7 cellular contexts compared by ENCODE assay signal in the genomic region with DNA sequence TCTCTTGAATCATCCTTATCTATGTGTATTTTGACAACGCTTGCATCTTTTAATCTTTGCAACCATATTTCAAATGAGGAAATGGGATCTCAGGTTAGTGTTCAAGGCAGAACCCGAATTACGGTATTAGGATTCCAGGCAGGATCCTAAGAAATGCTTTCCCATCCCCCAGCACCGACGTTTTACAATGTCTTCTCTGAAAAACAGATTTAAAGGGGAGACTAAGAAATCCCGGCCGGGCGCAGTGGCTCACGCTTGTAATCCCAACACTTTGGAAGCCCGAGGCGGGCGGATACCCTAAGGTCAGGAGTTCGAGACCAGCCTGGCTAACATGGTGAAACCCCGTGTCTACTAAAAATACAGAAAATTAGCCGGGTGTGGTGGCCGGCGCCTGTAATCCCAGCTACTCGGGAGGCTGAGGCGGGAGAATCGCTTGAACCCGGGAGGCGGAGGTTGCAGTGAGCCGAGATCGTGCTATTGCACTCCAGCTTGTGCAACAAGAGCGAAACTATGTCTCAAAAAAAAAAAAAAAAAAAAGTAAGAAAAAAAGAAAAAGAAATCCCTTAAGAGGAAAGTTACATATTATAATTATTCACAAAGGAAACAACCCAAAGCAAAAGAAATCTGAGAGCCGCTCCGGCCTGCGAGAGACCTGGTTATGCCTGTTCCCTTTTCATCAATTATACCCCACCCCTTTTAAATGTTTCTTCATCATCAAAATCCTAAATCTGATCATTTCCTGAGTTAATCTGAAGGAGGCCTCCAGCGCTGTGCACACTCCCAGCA. TPM values are rescaled to one million over a fixed set of nuclear protein-coding genes. Genes with fewer than 3 reads are reported as not detected.
DNase-seq lines count a peak whose midpoint lies in the region; ATAC-seq, FAIRE-seq and TF ChIP-seq lines count a peak whose summit lies in the region.

No MANE protein-coding gene starts in this region.

- H3K4me3 ChIP-seq in Karpas-422 (ENCODE audit: low read length) (peak overlapping the region; percentile 91), H1 (ENCODE audit: extremely low read depth in 1 of 4, insufficient read depth in 2 of 4, low read depth in 3 of 4, low read length in 4 of 4) (peak overlapping the region; percentile 55 to 91 (median 64)), neuron (ENCODE audit: low read length) (peak overlapping the region; percentile 66)

- no peak for FAIRE-seq in H1 (lab: Jason Lieb, UNC)

- no peak for TF ChIP-seq RAD21 in H1 (IDR thresholded peaks at IDR 0.05 in 1 of 2, conservative IDR thresholded peaks at IDR 0.05 in 1 of 2; ENCODE audit: low read depth in 2 of 2, low read length in 2 of 2)

- ATAC-seq in GM18511 (IDR thresholded peaks at IDR 0.05; ENCODE audit: unreplicated experiment) (peak; percentile 21), GM21576 (IDR thresholded peaks at IDR 0.05; ENCODE audit: unreplicated experiment) (no peak)

- no peaks in the 10 kb centered on the region for H4K20me1 ChIP-seq in Karpas-422 (ENCODE audit: insufficient read depth, low read depth, low read length)
- H4K20me1 ChIP-seq in H1 (replicated peaks in 1 of 2; ENCODE audit: control insufficient read depth in 1 of 2, insufficient read depth in 2 of 2, low read length in 2 of 2) = no peaks in the 10 kb centered on the region

- peak overlapping the region; percentile 84 for H4K8ac ChIP-seq in H1 (ENCODE audit: extremely low read depth, insufficient read depth, low read length)

- TF ChIP-seq EP300 in H1 (IDR thresholded peaks at IDR 0.05; ENCODE audit: borderline replicate concordance in 1 of 2, low read depth in 2 of 2, low read length in 2 of 2) = no peak

- no peak for TF ChIP-seq CTCF in H1 (IDR thresholded peaks at IDR 0.05; ENCODE audit: control extremely low read depth in 1 of 3, insufficient read depth in 1 of 3, low read depth in 1 of 3, low read length in 3 of 3)

- POLR2A ChIA-PET in H1 (lab: Charles Lee; ENCODE audit: partially characterized antibody) = interaction anchor here (2.3 kb wide), 1 partner anchor 637 kb away, joined by 6 read pairs; a partner anchor contains a TSS

- no peaks in the 10 kb centered on the region; the same call in 1 of the 2 replicates for H3K9me2 ChIP-seq in Karpas-422 (replicated peaks; ENCODE audit: insufficient read depth, low read length)

- H3K27me3 ChIP-seq in Karpas-422 (ENCODE audit: low read length) (no peaks in the 10 kb centered on the region), H1 (replicated peaks in 1 of 4; ENCODE audit: control insufficient read depth in 3 of 4, extremely low read depth in 1 of 4, insufficient read depth in 3 of 4, low read length in 3 of 4) (no peaks in the 10 kb centered on the region), neuron (ENCODE audit: insufficient read depth, low read length) (no peaks in the 10 kb centered on the region)

- CTCF ChIA-PET in H1 (lab: Charles Lee; ENCODE audit: partially characterized antibody) = interaction anchor here (1.0 kb wide), 1 partner anchor 457 kb away, joined by 3 read pairs; a partner anchor contains a TSS

- no peak overlapping the region for H3K23ac ChIP-seq in H1 (ENCODE audit: insufficient read length)

- peak overlapping the region; percentile 79 for H3K27ac ChIP-seq in Karpas-422 (ENCODE audit: low read length)
- H3K27ac ChIP-seq in H1 (ENCODE audit: low read depth, low read length) = peak overlapping the region; percentile 97

- peak overlapping the region; percentile 98; the same call in 1 of the 2 replicates for H2BK5ac ChIP-seq in H1 (ENCODE audit: low read depth, low read length)

- peak overlapping the region; percentile 98 for H3K18ac ChIP-seq in H1 (ENCODE audit: extremely low read depth, low read length)

- H2BK120ac ChIP-seq in H1 (replicated peaks; ENCODE audit: low read depth, low read length) = no peak overlapping the region

- peak overlapping the region; percentile 31 for H4K5ac ChIP-seq in H1 (ENCODE audit: insufficient read length, low read depth, low read length)

- H3K4me1 ChIP-seq in Karpas-422 (ENCODE audit: low read length) (peaks cover 29% of the 10 kb centered on the region), H1 (replicated peaks in 1 of 4; ENCODE audit: control insufficient read depth in 3 of 4, insufficient read depth in 4 of 4, low read length in 3 of 4) (peaks cover 0 to 4% (median 0%) of the 10 kb centered on the region in 4 experiments; a peak in 2 of 7 replicates), neuron (ENCODE audit: insufficient read depth, low read length) (peaks cover 10% of the 10 kb centered on the region)

- H3K56ac ChIP-seq in H1 (replicated peaks; ENCODE audit: insufficient read length, low read depth, low read length) = no peak overlapping the region

- H2AK5ac ChIP-seq in H1 (ENCODE audit: low read depth, low read length) = no peak overlapping the region

- H3K36me3 ChIP-seq in Karpas-422 (ENCODE audit: insufficient read depth, low read length) (peaks cover 5% of the 10 kb centered on the region; the same call in 1 of the 2 replicates), H1 (ENCODE audit: control insufficient read depth in 2 of 4, insufficient read depth in 4 of 4, low read length in 3 of 4) (no peaks in the 10 kb centered on the region), neuron (ENCODE audit: insufficient read depth, low read length) (peaks cover under 1% of the 10 kb centered on the region)

- H2AFZ ChIP-seq in Karpas-422 (ENCODE audit: low read length) (peak overlapping the region; percentile 80; the same call in 1 of the 2 replicates), H1 (ENCODE audit: low read length) (peak overlapping the region; percentile 96), neuron (ENCODE audit: low read depth, low read length) (peak overlapping the region; percentile 84)

- no peak overlapping the region for H3K14ac ChIP-seq in H1 (ENCODE audit: insufficient read length)

- H3K9ac ChIP-seq in Karpas-422 (ENCODE audit: low read length) (peak overlapping the region; percentile 81), H1 (replicated peaks in 1 of 4; ENCODE audit: extremely low read depth in 1 of 4, low read depth in 3 of 4, low read length in 3 of 4) (peak overlapping the region; percentile 72 to 95 (median 88))

- no peak overlapping the region for H3K4ac ChIP-seq in H1 (replicated peaks; ENCODE audit: insufficient read length, low read depth, low read length)

- no peak overlapping the region for H2BK15ac ChIP-seq in H1 (ENCODE audit: low read length)

- peaks cover 39% of the 10 kb centered on the region for H3K79me2 ChIP-seq in Karpas-422 (ENCODE audit: low read length)
- H3K79me2 ChIP-seq in H1 (ENCODE audit: control insufficient read depth in 1 of 2, insufficient read depth in 2 of 2, low read length in 2 of 2) = peaks cover 13 to 39% of the 10 kb centered on the region in 2 experiments; a peak in 3 of 4 replicates

- H3K23me2 ChIP-seq in H1 (ENCODE audit: low read depth, low read length) = peaks cover 11% of the 10 kb centered on the region

- H3K4me2 ChIP-seq in Karpas-422 (ENCODE audit: low read depth, low read length, poor library complexity, severe bottlenecking) (peak overlapping the region; percentile 84), H1 (ENCODE audit: insufficient read depth in 1 of 2, low read depth in 2 of 2, low read length in 2 of 2) (peak overlapping the region; percentile 78 to 88)

- no peak for TF ChIP-seq POLR2A in H1 (IDR thresholded peaks at IDR 0.05; ENCODE audit: control extremely low read depth in 1 of 2, low read depth in 2 of 2, low read length in 2 of 2)
- TF ChIP-seq POLR2A in erythroblast (IDR thresholded peaks at IDR 0.05; ENCODE audit: low read length) = no peak

- no peaks in the 10 kb centered on the region; the same call in 1 of the 2 replicates for H3K79me1 ChIP-seq in H1 (ENCODE audit: low read depth, low read length)

- DNase-seq in Karpas-422 (no peak), H1 (ENCODE audit: low read depth in 1 of 2, low spot score in 2 of 2) (no peak), HK-2 (ENCODE audit: unreplicated experiment) (no peak), erythroblast (lab: John Stamatoyannopoulos, UW) (no peak)

- H3K9me3 ChIP-seq in Karpas-422 (ENCODE audit: low read length) (no peaks in the 10 kb centered on the region), H1 (ENCODE audit: insufficient read depth in 2 of 2, low read depth in 1 of 2, low read length in 1 of 2) (no peaks in the 10 kb centered on the region), neuron (ENCODE audit: low read length) (no peaks in the 10 kb centered on the region)

- H2BK12ac ChIP-seq in H1 (ENCODE audit: low read depth, low read length) = peak overlapping the region; percentile 95; the same call in 1 of the 2 replicates

- no peak overlapping the region for H2BK20ac ChIP-seq in H1 (ENCODE audit: low read length)

- 47% methylated on average over 29 of the region's 29 CpGs; no CpG with 5 or more reads in 1 of the 2 experiments for WGBS in H1 (ENCODE audit: extremely low coverage in 1 of 2, insufficient coverage in 1 of 2, insufficient read length in 1 of 2, insufficient replicate concordance in 2 of 2, low coverage in 1 of 2, low lambda C conversion rate in 2 of 2, missing lambda C conversion rate in 1 of 2), 2 experiments

- H4K91ac ChIP-seq in H1 (replicated peaks; ENCODE audit: insufficient read length, low read length) = no peak overlapping the region

TF ChIP-seq in H1, 55 proteins besides CTCF, POLR2A, EP300 and RAD21 (continues in another document):
- TF ChIP-seq FOSL1 (IDR thresholded peaks at IDR 0.05; ENCODE audit: insufficient read depth, low read depth, low read length) (no peak), CBX8 (IDR thresholded peaks at IDR 0.05; ENCODE audit: borderline replicate concordance, low read depth, low read length) (no peak), YY1 (IDR thresholded peaks at IDR 0.05; ENCODE audit: low read depth, low read length) (no peak), MAFK (IDR thresholded peaks at IDR 0.05; ENCODE audit: low read depth, low read length) (no peak), CEBPB (IDR thresholded peaks at IDR 0.05; ENCODE audit: low read depth, low read length) (no peak), POLR2AphosphoS5 (IDR thresholded peaks at IDR 0.05; ENCODE audit: low read depth, low read length) (no peak), SAP30 (IDR thresholded peaks at IDR 0.05; ENCODE audit: insufficient read depth, insufficient replicate concordance, low read length) (no peak), GABPA (IDR thresholded peaks at IDR 0.05; ENCODE audit: borderline replicate concordance, insufficient read depth, low read length) (no peak), POU5F1 (IDR thresholded peaks at IDR 0.05; ENCODE audit: low read depth, low read length) (no peak)

RNA-seq across cellular contexts. Expression of a gene that starts 0.8 kb away (rescaled TPM):
- total RNA-seq in Karpas-422 (2014; rRNA removed; shearing (Covaris generic); ENCODE audit: low replicate concordance) = 7.2 and 13.1 TPM in 2 replicates
- total RNA-seq in H1 (2021; fragmentation: NEBNext Ultra II Directional; extraction: Animal tissue kit (Norgen Biotek cat#: 25700)) = 9.6 and 12.4 TPM in 2 replicates
- 2.4 and 4.0 TPM in 2 replicates for polyA plus RNA-seq in H1 (2011; rRNA removed)
- 9.5 TPM for polyA plus RNA-seq in H1 (2011; cell fraction: cytosol; rRNA removed)
- 5.8 TPM for polyA plus RNA-seq in H1 (2011; cell fraction: nucleus; rRNA removed)
- 7.8 to 14.5 TPM (median 9.1 TPM) in 4 replicates for polyA plus RNA-seq in H1 (2012, experiment 1 of 2)
- 0.84 TPM for polyA plus RNA-seq in H1 (2012, experiment 2 of 2)
- polyA plus RNA-seq in H1 (2013, experiment 1 of 2) = 10.7 TPM
- 9.8 TPM for polyA plus RNA-seq in H1 (2013, experiment 2 of 2)
- 10.2 and 13.9 TPM in 2 replicates for polyA minus RNA-seq in H1 (2011; rRNA and poly(A)+ RNA removed)
- polyA minus RNA-seq in H1 (2011; cell fraction: cytosol; rRNA and poly(A)+ RNA removed) = 5.3 TPM
- polyA minus RNA-seq in H1 (2011; cell fraction: nucleus; rRNA and poly(A)+ RNA removed) = 19.4 TPM
